Comparison of ENCODE assay signal across 1 cellular context in the genomic region with DNA sequence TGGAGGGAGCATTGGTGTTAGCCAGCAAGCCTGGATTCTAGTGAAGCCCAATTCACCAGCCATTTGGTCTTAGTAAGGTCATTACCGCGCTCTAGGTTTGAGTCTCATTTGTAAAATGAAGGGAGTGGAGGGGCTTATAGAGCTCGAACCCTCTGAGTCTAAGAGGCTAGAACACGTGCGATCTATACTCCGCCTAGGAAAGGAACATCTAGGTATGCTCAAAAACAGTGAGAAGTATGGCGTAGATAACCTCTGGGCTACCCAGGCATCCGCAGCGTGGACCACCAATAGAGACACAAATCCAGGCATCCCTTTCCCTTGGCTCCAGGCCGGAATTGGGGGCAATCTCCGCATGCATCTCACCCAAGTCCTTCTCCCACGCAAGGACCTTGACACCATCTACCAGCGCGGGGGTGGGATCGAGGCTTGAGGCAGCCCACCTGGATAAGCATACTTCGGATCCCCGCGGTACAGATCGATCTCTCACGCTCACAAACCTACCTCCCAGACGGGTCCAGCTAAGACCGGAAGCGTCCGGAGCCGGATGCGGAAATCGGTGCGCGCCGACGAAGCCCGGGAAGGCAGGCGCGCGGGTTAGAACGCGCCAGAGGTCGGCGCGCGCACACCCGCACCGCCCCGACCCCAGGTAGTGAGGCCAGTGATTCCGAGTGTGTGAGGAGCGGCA.
A peak's percentile ranks its signal among the peaks of the same experiment; 100 is the strongest.
TF ChIP-seq lines count a peak whose summit lies in the region.

TSS of gene METTL25B (plus strand) at position 556 of the 685 bp plus-strand sequence. CDS start 636 bp downstream, outside the sequence.

TF ChIP-seq in HepG2, 621 proteins besides CTCF, POLR2A, EP300 and RAD21 (continued from another document and continues in another):
- TF ChIP-seq, protein P1, sequence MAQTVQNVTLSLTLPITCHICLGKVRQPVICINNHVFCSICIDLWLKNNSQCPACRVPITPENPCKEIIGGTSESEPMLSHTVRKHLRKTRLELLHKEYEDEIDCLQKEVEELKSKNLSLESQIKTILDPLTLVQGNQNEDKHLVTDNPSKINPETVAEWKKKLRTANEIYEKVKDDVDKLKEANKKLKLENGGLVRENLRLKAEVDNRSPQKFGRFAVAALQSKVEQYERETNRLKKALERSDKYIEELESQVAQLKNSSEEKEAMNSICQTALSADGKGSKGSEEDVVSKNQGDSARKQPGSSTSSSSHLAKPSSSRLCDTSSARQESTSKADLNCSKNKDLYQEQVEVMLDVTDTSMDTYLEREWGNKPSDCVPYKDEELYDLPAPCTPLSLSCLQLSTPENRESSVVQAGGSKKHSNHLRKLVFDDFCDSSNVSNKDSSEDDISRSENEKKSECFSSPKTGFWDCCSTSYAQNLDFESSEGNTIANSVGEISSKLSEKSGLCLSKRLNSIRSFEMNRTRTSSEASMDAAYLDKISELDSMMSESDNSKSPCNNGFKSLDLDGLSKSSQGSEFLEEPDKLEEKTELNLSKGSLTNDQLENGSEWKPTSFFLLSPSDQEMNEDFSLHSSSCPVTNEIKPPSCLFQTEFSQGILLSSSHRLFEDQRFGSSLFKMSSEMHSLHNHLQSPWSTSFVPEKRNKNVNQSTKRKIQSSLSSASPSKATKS (CRISPR knock-in tag; IDR thresholded peaks at IDR 0.05): no peak
- TF ChIP-seq ZNF275 (CRISPR knock-in tag; IDR thresholded peaks at IDR 0.05; ENCODE audit: borderline replicate concordance) (no peak), MYPOP (CRISPR knock-in tag; IDR thresholded peaks at IDR 0.05) (no peak), POLR2G (IDR thresholded peaks at IDR 0.05; ENCODE audit: low read depth, low read length) (peak; percentile 88), E2F2 (CRISPR knock-in tag; IDR thresholded peaks at IDR 0.05; ENCODE audit: borderline replicate concordance) (no peak), ELF1 (CRISPR knock-in tag; IDR thresholded peaks at IDR 0.05) (peak; percentile 86; the same call in 1 of the 2 replicates), ZBTB7B (CRISPR knock-in tag; IDR thresholded peaks at IDR 0.05) (no peak), ZNF530 (CRISPR knock-in tag; IDR thresholded peaks at IDR 0.05; ENCODE audit: low read depth) (no peak), HMGXB3 (CRISPR knock-in tag; IDR thresholded peaks at IDR 0.05; ENCODE audit: borderline replicate concordance) (no peak), ZFP36 (IDR thresholded peaks at IDR 0.05; ENCODE audit: borderline replicate concordance, low read depth, low read length, partially characterized antibody) (no peak), ZNF737 (CRISPR knock-in tag; IDR thresholded peaks at IDR 0.05; ENCODE audit: borderline replicate concordance) (no peak), ZFAT (CRISPR knock-in tag; conservative IDR thresholded peaks at IDR 0.05) (no peak), ZBTB14 (CRISPR knock-in tag; IDR thresholded peaks at IDR 0.05) (peak; percentile 65; the same call in 1 of the 2 replicates), PITX1 (CRISPR knock-in tag; IDR thresholded peaks at IDR 0.05) (0 out of 2 replicates have a peak, but pooled peaks have one; percentile 16), MEIS2 (CRISPR knock-in tag; IDR thresholded peaks at IDR 0.05) (no peak), ARHGAP35 (CRISPR knock-in tag; IDR thresholded peaks at IDR 0.05; ENCODE audit: borderline replicate concordance) (no peak), MXD4 (CRISPR knock-in tag; IDR thresholded peaks at IDR 0.05) (0 out of 2 replicates have a peak, but pooled peaks have one; percentile 22), ZNF546 (CRISPR knock-in tag; conservative IDR thresholded peaks at IDR 0.05) (no peak), ZNF550 (CRISPR knock-in tag; IDR thresholded peaks at IDR 0.05; ENCODE audit: borderline replicate concordance) (no peak), BRCA1 (CRISPR knock-in tag; IDR thresholded peaks at IDR 0.05) (no peak)
- TF ChIP-seq, protein P2, sequence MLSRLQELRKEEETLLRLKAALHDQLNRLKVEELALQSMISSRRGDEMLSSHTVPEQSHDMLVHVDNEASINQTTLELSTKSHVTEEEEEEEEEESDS (CRISPR knock-in tag; IDR thresholded peaks at IDR 0.05; ENCODE audit: borderline replicate concordance): no peak
- TF ChIP-seq, protein P3, sequence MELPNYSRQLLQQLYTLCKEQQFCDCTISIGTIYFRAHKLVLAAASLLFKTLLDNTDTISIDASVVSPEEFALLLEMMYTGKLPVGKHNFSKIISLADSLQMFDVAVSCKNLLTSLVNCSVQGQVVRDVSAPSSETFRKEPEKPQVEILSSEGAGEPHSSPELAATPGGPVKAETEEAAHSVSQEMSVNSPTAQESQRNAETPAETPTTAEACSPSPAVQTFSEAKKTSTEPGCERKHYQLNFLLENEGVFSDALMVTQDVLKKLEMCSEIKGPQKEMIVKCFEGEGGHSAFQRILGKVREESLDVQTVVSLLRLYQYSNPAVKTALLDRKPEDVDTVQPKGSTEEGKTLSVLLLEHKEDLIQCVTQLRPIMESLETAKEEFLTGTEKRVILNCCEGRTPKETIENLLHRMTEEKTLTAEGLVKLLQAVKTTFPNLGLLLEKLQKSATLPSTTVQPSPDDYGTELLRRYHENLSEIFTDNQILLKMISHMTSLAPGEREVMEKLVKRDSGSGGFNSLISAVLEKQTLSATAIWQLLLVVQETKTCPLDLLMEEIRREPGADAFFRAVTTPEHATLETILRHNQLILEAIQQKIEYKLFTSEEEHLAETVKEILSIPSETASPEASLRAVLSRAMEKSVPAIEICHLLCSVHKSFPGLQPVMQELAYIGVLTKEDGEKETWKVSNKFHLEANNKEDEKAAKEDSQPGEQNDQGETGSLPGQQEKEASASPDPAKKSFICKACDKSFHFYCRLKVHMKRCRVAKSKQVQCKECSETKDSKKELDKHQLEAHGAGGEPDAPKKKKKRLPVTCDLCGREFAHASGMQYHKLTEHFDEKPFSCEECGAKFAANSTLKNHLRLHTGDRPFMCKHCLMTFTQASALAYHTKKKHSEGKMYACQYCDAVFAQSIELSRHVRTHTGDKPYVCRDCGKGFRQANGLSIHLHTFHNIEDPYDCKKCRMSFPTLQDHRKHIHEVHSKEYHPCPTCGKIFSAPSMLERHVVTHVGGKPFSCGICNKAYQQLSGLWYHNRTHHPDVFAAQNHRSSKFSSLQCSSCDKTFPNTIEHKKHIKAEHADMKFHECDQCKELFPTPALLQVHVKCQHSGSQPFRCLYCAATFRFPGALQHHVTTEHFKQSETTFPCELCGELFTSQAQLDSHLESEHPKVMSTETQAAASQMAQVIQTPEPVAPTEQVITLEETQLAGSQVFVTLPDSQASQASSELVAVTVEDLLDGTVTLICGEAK (IDR thresholded peaks at IDR 0.05): peak; percentile 55
- TF ChIP-seq, protein P3 (CRISPR knock-in tag; IDR thresholded peaks at IDR 0.05): no peak; the same call in 1 of the 2 replicates
- TF ChIP-seq, protein P4, sequence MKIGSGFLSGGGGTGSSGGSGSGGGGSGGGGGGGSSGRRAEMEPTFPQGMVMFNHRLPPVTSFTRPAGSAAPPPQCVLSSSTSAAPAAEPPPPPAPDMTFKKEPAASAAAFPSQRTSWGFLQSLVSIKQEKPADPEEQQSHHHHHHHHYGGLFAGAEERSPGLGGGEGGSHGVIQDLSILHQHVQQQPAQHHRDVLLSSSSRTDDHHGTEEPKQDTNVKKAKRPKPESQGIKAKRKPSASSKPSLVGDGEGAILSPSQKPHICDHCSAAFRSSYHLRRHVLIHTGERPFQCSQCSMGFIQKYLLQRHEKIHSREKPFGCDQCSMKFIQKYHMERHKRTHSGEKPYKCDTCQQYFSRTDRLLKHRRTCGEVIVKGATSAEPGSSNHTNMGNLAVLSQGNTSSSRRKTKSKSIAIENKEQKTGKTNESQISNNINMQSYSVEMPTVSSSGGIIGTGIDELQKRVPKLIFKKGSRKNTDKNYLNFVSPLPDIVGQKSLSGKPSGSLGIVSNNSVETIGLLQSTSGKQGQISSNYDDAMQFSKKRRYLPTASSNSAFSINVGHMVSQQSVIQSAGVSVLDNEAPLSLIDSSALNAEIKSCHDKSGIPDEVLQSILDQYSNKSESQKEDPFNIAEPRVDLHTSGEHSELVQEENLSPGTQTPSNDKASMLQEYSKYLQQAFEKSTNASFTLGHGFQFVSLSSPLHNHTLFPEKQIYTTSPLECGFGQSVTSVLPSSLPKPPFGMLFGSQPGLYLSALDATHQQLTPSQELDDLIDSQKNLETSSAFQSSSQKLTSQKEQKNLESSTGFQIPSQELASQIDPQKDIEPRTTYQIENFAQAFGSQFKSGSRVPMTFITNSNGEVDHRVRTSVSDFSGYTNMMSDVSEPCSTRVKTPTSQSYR (CRISPR knock-in tag; IDR thresholded peaks at IDR 0.05; ENCODE audit: borderline replicate concordance): 0 out of 2 replicates have a peak, but pooled peaks have one; percentile 4
